15 cellular contexts compared by ENCODE assay signal in genomic region chr7:31052841-31053601, GRCh38. TPM values are rescaled to one million over a fixed set of nuclear protein-coding genes. Genes with fewer than 3 reads are reported as not detected.
DNase-seq lines count a peak whose midpoint lies in the region; ATAC-seq and TF ChIP-seq lines count a peak whose summit lies in the region.
"Had no signal": no experiment of that assay in that cellular context is flagged by ENCODE, and none has a peak within 500 bp of the region (broad histone marks: within the 10 kb centered on the region; RNA-seq: fewer than 3 reads in every experiment).

No MANE protein-coding gene starts in this region.

- no peaks in the 10 kb centered on the region for H3K9me2 ChIP-seq in GM23248 (ENCODE audit: insufficient read depth)

- no peaks in the 10 kb centered on the region for H3K79me2 ChIP-seq in GM23248 (ENCODE audit: insufficient read depth)

- intact Hi-C loops in IMR-90 (cut with micrococcal nuclease): no loop called here

- H3K4me2 ChIP-seq in IMR-90 (ENCODE audit: low read depth, low read length): no peak overlapping the region
- no peak overlapping the region for H3K4me2 ChIP-seq in GM23248 (ENCODE audit: unreplicated experiment)

- H3K4ac ChIP-seq in IMR-90 (ENCODE audit: low read depth, low read length): no peak overlapping the region

- TF ChIP-seq POLR2A in IMR-90 (IDR thresholded peaks at IDR 0.05; ENCODE audit: low read depth, low read length): no peak

- H3K27me3 ChIP-seq in IMR-90 (ENCODE audit: control insufficient read depth, insufficient read depth, low read length): peaks cover 45% of the 10 kb centered on the region
- H3K27me3 ChIP-seq in ectodermal cell (ENCODE audit: control insufficient read depth, insufficient read depth, low read length, poor library complexity, severe bottlenecking): peaks cover 39% of the 10 kb centered on the region
- H3K27me3 ChIP-seq in thoracic aorta (replicated peaks; ENCODE audit: insufficient read depth): no peaks in the 10 kb centered on the region
- H3K27me3 ChIP-seq in GM23248 (replicated peaks; ENCODE audit: insufficient read depth): peaks cover 24% of the 10 kb centered on the region

- no peak overlapping the region for H4K5ac ChIP-seq in IMR-90 (ENCODE audit: low read depth, low read length)

- H2BK20ac ChIP-seq in IMR-90 (ENCODE audit: low read depth, low read length): no peak overlapping the region

- H4K20me1 ChIP-seq in IMR-90 (ENCODE audit: insufficient read depth, low read length) (no peaks in the 10 kb centered on the region), GM23248 (ENCODE audit: insufficient read depth) (no peaks in the 10 kb centered on the region)

- H3K4me1 ChIP-seq in IMR-90 (ENCODE audit: control insufficient read depth, insufficient read depth, low read length) (no peaks in the 10 kb centered on the region), ectodermal cell (ENCODE audit: control insufficient read depth, insufficient read depth, low read length) (peaks cover 44% of the 10 kb centered on the region), mesodermal cell (ENCODE audit: control insufficient read depth, insufficient read depth, low read length, poor library complexity, severe bottlenecking) (no peaks in the 10 kb centered on the region), thoracic aorta (ENCODE audit: control insufficient read depth in 1 of 2, low read depth in 2 of 2) (peaks cover 0 to 9% of the 10 kb centered on the region in 2 donors), GM23248 (ENCODE audit: insufficient read depth) (no peaks in the 10 kb centered on the region)
- H3K4me1 ChIP-seq: pancreas had no signal

- no peak overlapping the region for H2BK120ac ChIP-seq in IMR-90 (ENCODE audit: low read depth, low read length)

- no peak overlapping the region for H3K9ac ChIP-seq in IMR-90 (ENCODE audit: low read depth, low read length)
- H3K9ac ChIP-seq in GM23248: no peak overlapping the region

- no peak for ATAC-seq in IMR-90 (ENCODE audit: low read depth)
- no peak for ATAC-seq in thoracic aorta (ENCODE audit: insufficient number of reproducible peaks, low FRiP score, low read depth)

- in situ Hi-C loops in IMR-90 (cut with MboI; ENCODE audit: low sequenced_read_pairs) (no loop called here), GM23248 (cut with MboI) (no loop called here)

- H2AFZ ChIP-seq in IMR-90 (replicated peaks; ENCODE audit: low read length, poor library complexity) (peak overlapping the region; percentile 11), GM23248 (no peak overlapping the region)

- H2BK15ac ChIP-seq in IMR-90 (ENCODE audit: low read depth, low read length): no peak overlapping the region

- H2BK5ac ChIP-seq in IMR-90 (ENCODE audit: low read depth, low read length, poor library complexity, severe bottlenecking): no peak overlapping the region

- CTCF ChIA-PET in IMR-90 (lab: Yijun Ruan, JAX): no interaction called here

- no peaks in the 10 kb centered on the region for H3K79me1 ChIP-seq in IMR-90 (ENCODE audit: low read depth in 1 of 2, low read length in 2 of 2)

- H3K14ac ChIP-seq in IMR-90 (replicated peaks; ENCODE audit: low read depth, low read length): no peak overlapping the region

- no peak overlapping the region for H3K4me3 ChIP-seq in IMR-90 (ENCODE audit: insufficient read depth, low read depth, low read length)
- H3K4me3 ChIP-seq in ectodermal cell (ENCODE audit: insufficient read depth, low read depth, low read length): peak overlapping the region; percentile 66
- H3K4me3 ChIP-seq in mesodermal cell (ENCODE audit: extremely low read depth, insufficient read depth, low read length, poor library complexity, severe bottlenecking): peak overlapping the region; percentile 42
- H3K4me3 ChIP-seq in thoracic aorta: peak overlapping the region; percentile 29
- H3K4me3 ChIP-seq in GM23248: no peak overlapping the region

- DNase-seq in IMR-90 (no peak), thoracic aorta (ENCODE audit: low spot score) (no peak), GM23248 (no peak), GM10266 (ENCODE audit: extremely low spot score) (no peak), NCI-H2107 treated with DMSO at 0.1 percent for 48 hours (lab: John Stamatoyannopoulos, UW; ENCODE audit: unreplicated experiment) (no peak)
- DNase-seq: activated CD4-positive, alpha-beta T cell treated with anti-CD3 and anti-CD28 coated beads for 4 hours; NCI-H1436 treated with DMSO at 0.1 percent for 48 hours; stimulated activated naive CD4-positive, alpha-beta T cell had no signal

- no peak overlapping the region for H4K91ac ChIP-seq in IMR-90 (ENCODE audit: insufficient read depth, low read depth, low read length)

- TF ChIP-seq CTCF in IMR-90 (conservative IDR thresholded peaks at IDR 0.05; ENCODE audit: low read depth, low read length): no peak
- TF ChIP-seq CTCF in thoracic aorta (IDR thresholded peaks at IDR 0.05): no peak
- no peak for TF ChIP-seq CTCF in GM10266 (IDR thresholded peaks at IDR 0.05; ENCODE audit: control insufficient read depth, insufficient read depth, low read depth, missing control alignments)

- POLR2A ChIA-PET in IMR-90 (lab: Charles Lee; ENCODE audit: unreplicated experiment): no interaction called here

- BruUV-seq in IMR-90 (replicated peaks; lab: Mats Ljungman, UMichigan): no TSS peak

- WGBS in IMR-90 (ENCODE audit: extremely low coverage in 2 of 2, insufficient read length in 1 of 2), 2 experiments: 0% methylated on average over 14 of the region's 50 CpGs; no CpG with 5 or more reads in 1 of the 2 experiments
- WGBS in ectodermal cell, 2 experiments: 3 to 4% methylated on average over 50 of the region's 50 CpGs
- WGBS in mesodermal cell (ENCODE audit: insufficient coverage in 2 of 2), 2 experiments: 8 to 11% methylated on average over 23 to 38 of the region's 50 CpGs
- 11 to 18% methylated on average over 43 to 44 of the region's 50 CpGs for WGBS in GM23248 (ENCODE audit: low coverage in 1 of 2, low lambda C conversion rate in 2 of 2, missing lambda C conversion rate in 2 of 2), 2 experiments

- no peak overlapping the region for H3K56ac ChIP-seq in IMR-90 (ENCODE audit: extremely low read depth, insufficient read depth, low read length)

- no peak overlapping the region for H2AK5ac ChIP-seq in IMR-90 (ENCODE audit: low read depth, low read length)

- no peak overlapping the region for H4K8ac ChIP-seq in IMR-90 (ENCODE audit: low read depth in 2 of 2, low read length in 2 of 2)

- H3F3A ChIP-seq in GM23248 (ENCODE audit: insufficient read depth): no peaks in the 10 kb centered on the region

- no peaks in the 10 kb centered on the region for H3K9me1 ChIP-seq in IMR-90 (ENCODE audit: insufficient read depth, low read length)

- no peak for TF ChIP-seq RAD21 in IMR-90 (IDR thresholded peaks at IDR 0.05; ENCODE audit: low read length)

- no peak overlapping the region for H3K23ac ChIP-seq in IMR-90 (ENCODE audit: low read depth, low read length)

- no peak overlapping the region for H3K18ac ChIP-seq in IMR-90 (ENCODE audit: low read depth, low read length)

- H3K9me3 ChIP-seq in IMR-90 (ENCODE audit: control insufficient read depth, insufficient read depth, low read length) (no peaks in the 10 kb centered on the region), ectodermal cell (ENCODE audit: control insufficient read depth, low read length) (no peaks in the 10 kb centered on the region), mesodermal cell (ENCODE audit: control insufficient read depth, low read length) (no peaks in the 10 kb centered on the region), thoracic aorta (no peaks in the 10 kb centered on the region), GM23248 (ENCODE audit: low read depth) (no peaks in the 10 kb centered on the region)
- H3K9me3 ChIP-seq: pancreas had no signal

- H2AK9ac ChIP-seq in IMR-90 (replicated peaks; ENCODE audit: low read depth, low read length, poor library complexity): no peak overlapping the region

- dilution Hi-C loops in IMR-90 (cut with HindIII; ENCODE audit: low sequenced_read_pairs, unreplicated experiment): no loop called here

- H3K36me3 ChIP-seq in IMR-90 (ENCODE audit: control insufficient read depth, insufficient read depth, low read length): no peaks in the 10 kb centered on the region
- H3K36me3 ChIP-seq in ectodermal cell (ENCODE audit: control insufficient read depth, insufficient read depth, low read length): no peaks in the 10 kb centered on the region
- no peaks in the 10 kb centered on the region for H3K36me3 ChIP-seq in mesodermal cell (ENCODE audit: control insufficient read depth, insufficient read depth, low read length)
- H3K36me3 ChIP-seq in thoracic aorta: no peaks in the 10 kb centered on the region
- H3K36me3 ChIP-seq in GM23248 (ENCODE audit: low read depth): no peaks in the 10 kb centered on the region
- H3K36me3 ChIP-seq: pancreas had no signal

- H3K27ac ChIP-seq in IMR-90 (ENCODE audit: insufficient read depth, low read length): no peak overlapping the region
- H3K27ac ChIP-seq in ectodermal cell (ENCODE audit: insufficient read depth, low read depth, low read length, poor library complexity, severe bottlenecking): no peak overlapping the region
- H3K27ac ChIP-seq in mesodermal cell (ENCODE audit: low read depth, low read length, severe bottlenecking): no peak overlapping the region
- H3K27ac ChIP-seq in thoracic aorta: no peak overlapping the region
- H3K27ac ChIP-seq in GM23248: no peak overlapping the region
- H3K27ac ChIP-seq: pancreas had no signal

TF ChIP-seq in IMR-90, 13 proteins besides CTCF, POLR2A, EP300 and RAD21 (continues in another document):
- TF ChIP-seq NFE2L2 (IDR thresholded peaks at IDR 0.05; ENCODE audit: low read depth, low read length) (no peak), CHD1 (IDR thresholded peaks at IDR 0.05; ENCODE audit: low read depth, low read length) (no peak), SMC3 (IDR thresholded peaks at IDR 0.05; ENCODE audit: low read depth, low read length) (no peak), CEBPB (IDR thresholded peaks at IDR 0.05; ENCODE audit: low read depth, low read length) (no peak)

RNA-seq across cellular contexts. Expression of gene ADCYAP1R1, which starts 0.9 kb away (rescaled TPM):
- total RNA-seq in IMR-90 (2012; rRNA removed) (not detected in 2 replicates), thoracic aorta (1 to 10 TPM; 1.4 to 2.5 TPM)
- polyA plus RNA-seq in IMR-90 (2012; rRNA removed) (not detected in 2 replicates), GM23248 (2016; fragmentation: Nextera tagmentation; extraction: Ambion mirVana) (0.05 TPM in 1 of 2 replicates, not detected in the other)
- not detected in 2 replicates for polyA plus RNA-seq in IMR-90 (2012; cell fraction: cytosol; rRNA removed)
- not detected in 2 replicates for polyA plus RNA-seq in IMR-90 (2012; cell fraction: nucleus; rRNA removed; ENCODE audit: low replicate concordance)
- 18.0 TPM for polyA plus RNA-seq in ectodermal cell (2013, experiment 1 of 4)
- 17.5 TPM for polyA plus RNA-seq in ectodermal cell (2013, experiment 2 of 4)
- polyA plus RNA-seq in ectodermal cell (2013, experiment 3 of 4): 12.2 TPM
- polyA plus RNA-seq in ectodermal cell (2013, experiment 4 of 4): 14.8 TPM
- 2.8 TPM for polyA plus RNA-seq in mesodermal cell (2013, experiment 1 of 2)
- 1.3 TPM for polyA plus RNA-seq in mesodermal cell (2013, experiment 2 of 2)
- not detected in 2 replicates for total RNA-seq in GM23248 (2014; rRNA removed; shearing (Covaris generic))
- total RNA-seq: activated T-helper 1 cell treated with anti-CD3 and anti-CD28 coated beads, Interleukin-12 subunit alpha, Interleukin-12 subunit beta, Interleukin-2, Interleukin-4 antibody, amounts not matched to agents 30 ng/mL and 10 ng/mL and 1 ng/mL, durations not matched to agents 14 hours and 24 hours and 36 hours; bronchial epithelial cell had no signal
- polyA plus RNA-seq: IgD-negative memory B cell, keratinocyte had no signal

Comparison
In these comparisons a context has a peak if more than half of its experiments do, and no peak if none do; other contexts are left out.
1. H3K4me3 ChIP-seq: peak in ectodermal cell (single experiment), mesodermal cell (single experiment) and thoracic aorta (single experiment); none in IMR-90 (single experiment) and GM23248 (single experiment).